18 cellular contexts compared by ENCODE assay signal in the genomic region with DNA sequence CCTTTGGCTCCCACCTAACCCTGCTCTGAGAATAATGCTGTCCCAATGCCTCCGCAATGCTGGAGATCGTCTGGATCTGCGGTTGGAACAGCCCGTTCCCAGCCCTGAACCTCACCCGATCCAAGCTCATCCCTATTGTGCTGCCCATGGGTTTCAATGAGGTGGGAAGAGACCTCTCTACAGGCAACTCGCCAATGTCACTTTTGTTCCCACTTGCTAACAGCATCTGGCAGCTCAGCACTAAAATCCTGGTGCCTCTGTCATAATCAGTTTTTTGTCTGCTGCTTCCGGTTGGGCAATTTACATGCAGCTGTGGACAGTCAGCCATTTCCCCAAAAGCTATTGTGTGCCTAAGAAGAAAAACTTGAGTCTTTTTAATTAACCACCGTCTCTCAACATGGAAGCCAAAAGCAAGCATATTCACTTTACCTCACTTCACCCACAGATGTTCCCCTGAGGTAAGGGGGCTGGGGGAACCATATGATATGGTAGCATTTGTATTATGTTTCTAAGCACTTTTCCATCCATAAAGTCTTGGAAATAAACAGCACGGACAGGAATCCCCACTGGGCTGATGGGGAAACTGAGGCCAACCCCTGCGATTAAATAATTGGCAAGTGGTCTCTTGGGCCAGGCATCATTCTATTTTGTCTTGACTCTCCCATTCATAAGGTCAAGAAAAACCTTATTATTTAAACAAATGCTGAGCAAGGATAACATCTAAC.
DNase-seq lines count a peak whose midpoint lies in the region; ATAC-seq and TF ChIP-seq lines count a peak whose summit lies in the region.
"Had no signal": no experiment of that assay in that cellular context is flagged by ENCODE, and none has a peak within 500 bp of the region (broad histone marks: within the 10 kb centered on the region; RNA-seq: fewer than 3 reads in every experiment).

No MANE protein-coding gene starts in this region.

- no peaks in the 10 kb centered on the region for H3K9me2 ChIP-seq in hepatocyte (replicated peaks; ENCODE audit: insufficient read depth)

- peaks cover 0 to 4% (median 0%) of the 10 kb centered on the region in 5 experiments for H3K9me3 Mint-ChIP-seq in brain
- no peaks in the 10 kb centered on the region for H3K9me3 Mint-ChIP-seq in activated CD8-positive, alpha-beta T cell treated with anti-CD3 and anti-CD28 coated beads for 36 hours
- H3K9me3 Mint-ChIP-seq: CD4-positive, alpha-beta memory T cell; central memory CD8-positive, alpha-beta T cell; stimulated activated naive B cell treated with anti-CD40 and anti-IgM and Interleukin-4, amounts not matched to agents 10 μg/mL and 1 μg/mL and 100 μg/mL, for 72 hours had no signal

- intact Hi-C loops in mucosa of descending colon (cut with DNase I, micrococcal nuclease), result no loop called here
- intact Hi-C loops in activated CD8-positive, alpha-beta T cell treated with anti-CD3 and anti-CD28 coated beads for 36 hours (cut with micrococcal nuclease), result no loop called here

- TF ChIP-seq CTCF in NB4 (IDR thresholded peaks at IDR 0.05; ENCODE audit: low read depth, low read length) (no peak), brain (conservative IDR thresholded peaks at IDR 0.05) (no peak), mucosa of descending colon (IDR thresholded peaks at IDR 0.05) (no peak), GM10266 (IDR thresholded peaks at IDR 0.05; ENCODE audit: control insufficient read depth, insufficient read depth, low read depth, missing control alignments) (no peak), hepatocyte (IDR thresholded peaks at IDR 0.05; ENCODE audit: poor library complexity) (no peak)
- no peak for TF ChIP-seq CTCF in activated CD8-positive, alpha-beta T cell treated with anti-CD3 and anti-CD28 coated beads for 36 hours (IDR thresholded peaks at IDR 0.05)

- H3K27ac ChIP-seq in hepatocyte, result no peak overlapping the region

- no peak overlapping the region for H2AFZ ChIP-seq in hepatocyte

- H3K27me3 Mint-ChIP-seq in brain, result peaks cover 27% of the 10 kb centered on the region
- peaks cover 2% of the 10 kb centered on the region for H3K27me3 Mint-ChIP-seq in activated CD8-positive, alpha-beta T cell treated with anti-CD3 and anti-CD28 coated beads for 36 hours

- H3K4me1 ChIP-seq in mucosa of descending colon (ENCODE audit: low read depth) (no peaks in the 10 kb centered on the region), hepatocyte (ENCODE audit: insufficient read depth) (no peaks in the 10 kb centered on the region)

- no peaks in the 10 kb centered on the region for H3K79me2 ChIP-seq in hepatocyte

- peaks cover 37% of the 10 kb centered on the region for H3K4me1 Mint-ChIP-seq in brain
- no peaks in the 10 kb centered on the region for H3K4me1 Mint-ChIP-seq in activated CD8-positive, alpha-beta T cell treated with anti-CD3 and anti-CD28 coated beads for 36 hours (ENCODE audit: low read depth)
- H3K4me1 Mint-ChIP-seq: CD4-positive, alpha-beta memory T cell; central memory CD8-positive, alpha-beta T cell; stimulated activated naive B cell treated with anti-CD40 and anti-IgM and Interleukin-4, amounts not matched to agents 10 μg/mL and 1 μg/mL and 100 μg/mL, for 72 hours had no signal

- no peaks in the 10 kb centered on the region for H4K20me1 ChIP-seq in hepatocyte (ENCODE audit: insufficient read depth, poor library complexity, severe bottlenecking)

- WGBS in hepatocyte (ENCODE audit: low lambda C conversion rate, missing lambda C conversion rate), result 85% methylated on average over 10 of the region's 10 CpGs

- CTCF ChIA-PET in activated CD8-positive, alpha-beta T cell treated with anti-CD3 and anti-CD28 coated beads for 36 hours (lab: Charles Lee), result no interaction called here

- TF ChIP-seq POLR2A in NB4 (IDR thresholded peaks at IDR 0.05; ENCODE audit: extremely low read depth, insufficient read length), result no peak

- H3K27ac Mint-ChIP-seq in brain, result peak overlapping the region in 3 of 5 experiments; percentile 36 to 70 (median 61)
- no peak overlapping the region for H3K27ac Mint-ChIP-seq in activated CD8-positive, alpha-beta T cell treated with anti-CD3 and anti-CD28 coated beads for 36 hours
- H3K27ac Mint-ChIP-seq: CD4-positive, alpha-beta memory T cell; H9 had no signal

- no peak overlapping the region for H3K4me3 Mint-ChIP-seq in brain
- H3K4me3 Mint-ChIP-seq in activated CD8-positive, alpha-beta T cell treated with anti-CD3 and anti-CD28 coated beads for 36 hours, result no peak overlapping the region
- H3K4me3 Mint-ChIP-seq: CD4-positive, alpha-beta memory T cell; central memory CD8-positive, alpha-beta T cell; H9; stimulated activated naive B cell treated with anti-CD40 and anti-IgM and Interleukin-4, amounts not matched to agents 10 μg/mL and 1 μg/mL and 100 μg/mL, for 72 hours had no signal

- H3K27me3 ChIP-seq in hepatocyte, result no peaks in the 10 kb centered on the region

- DNase-seq in CD1c-positive myeloid dendritic cell (ENCODE audit: extremely low spot score) (peak; percentile 81), NB4 (ENCODE audit: low read depth) (peak; percentile 95), mucosa of descending colon (peak in 1 of 3 donors; percentile 21), GM10266 (ENCODE audit: extremely low spot score) (no peak), kidney tubule cell (ENCODE audit: low spot score) (no peak), hepatocyte (ENCODE audit: low spot score) (no peak)
- DNase-seq in activated CD8-positive, alpha-beta T cell treated with anti-CD3 and anti-CD28 coated beads for 36 hours, result no peak
- DNase-seq: activated effector memory CD4-positive, alpha-beta T cell treated with Interleukin-2 at 50 U/mL for 16 hours; CD4-positive, alpha-beta memory T cell; H9; NCI-H446; occipital lobe; stimulated activated naive B cell treated with anti-CD40 and anti-IgM and Interleukin-4, amounts not matched to agents 10 μg/mL and 1 μg/mL and 100 μg/mL, for 72 hours; SW 1271 had no signal

- H3K4me3 ChIP-seq in NB4 (ENCODE audit: low read depth, low read length) (peak overlapping the region; percentile 42), mucosa of descending colon (no peak overlapping the region), hepatocyte (no peak overlapping the region)
- H3K4me3 ChIP-seq: K562 had no signal

- no peak overlapping the region for H3K4me2 ChIP-seq in hepatocyte

- H3K9me3 ChIP-seq in mucosa of descending colon (no peaks in the 10 kb centered on the region), hepatocyte (ENCODE audit: low read depth) (no peaks in the 10 kb centered on the region)

- POLR2A ChIA-PET in activated CD8-positive, alpha-beta T cell treated with anti-CD3 and anti-CD28 coated beads for 36 hours (lab: Charles Lee), result no interaction called here

- no peaks in the 10 kb centered on the region for H3K36me3 Mint-ChIP-seq in brain
- no peaks in the 10 kb centered on the region for H3K36me3 Mint-ChIP-seq in activated CD8-positive, alpha-beta T cell treated with anti-CD3 and anti-CD28 coated beads for 36 hours (ENCODE audit: low read depth)
- H3K36me3 Mint-ChIP-seq: CD4-positive, alpha-beta memory T cell; stimulated activated naive B cell treated with anti-CD40 and anti-IgM and Interleukin-4, amounts not matched to agents 10 μg/mL and 1 μg/mL and 100 μg/mL, for 72 hours had no signal

- peak; percentile 43 for ATAC-seq in mucosa of descending colon
- no peak for ATAC-seq in activated CD8-positive, alpha-beta T cell treated with anti-CD3 and anti-CD28 coated beads for 36 hours
- ATAC-seq: esophagus mucosa; K562; stimulated activated naive B cell treated with anti-CD40 and anti-IgM and Interleukin-4, amounts not matched to agents 10 μg/mL and 1 μg/mL and 100 μg/mL, for 72 hours had no signal

- H3K36me3 ChIP-seq in mucosa of descending colon (ENCODE audit: low read depth) (no peaks in the 10 kb centered on the region), hepatocyte (replicated peaks; ENCODE audit: insufficient read depth, low read depth) (no peaks in the 10 kb centered on the region)

Comparison
In these comparisons a context has a peak if more than half of its experiments do, and no peak if none do; other contexts are left out.
1. DNase-seq: peak in CD1c-positive myeloid dendritic cell (single experiment) and NB4 (single experiment); none in GM10266 (single experiment), kidney tubule cell (single experiment), hepatocyte (single experiment) and activated CD8-positive, alpha-beta T cell treated with anti-CD3 and anti-CD28 coated beads for 36 hours (single experiment).